Comparison of ENCODE assay signal across 31 cellular contexts in the genomic region with DNA sequence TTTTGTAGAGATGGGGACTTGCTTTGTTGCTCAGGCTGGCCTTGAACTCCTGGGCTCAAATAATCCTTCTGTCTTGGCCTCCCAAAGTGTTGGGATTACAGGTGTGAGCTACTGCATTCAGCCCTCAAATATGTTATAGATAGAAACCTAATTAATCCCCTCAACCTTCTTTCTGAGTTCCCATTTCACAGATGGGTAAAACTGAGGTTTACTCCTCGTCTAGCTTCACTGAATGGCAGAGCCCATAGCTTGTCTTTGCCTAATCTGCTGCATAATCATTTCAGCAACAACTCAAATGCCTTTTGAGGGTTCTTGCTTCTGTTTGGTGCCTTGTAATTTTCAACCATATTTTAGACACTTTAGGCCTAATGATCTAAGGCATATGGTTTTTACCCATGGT. TPM values are rescaled to one million over a fixed set of nuclear protein-coding genes. Genes with fewer than 3 reads are reported as not detected.
"Had no signal": no experiment of that assay in that cellular context is flagged by ENCODE, and none has a peak within 500 bp of the region (broad histone marks: within the 10 kb centered on the region; RNA-seq: fewer than 3 reads in every experiment).

No MANE protein-coding gene starts in this region.

- H3K36me3 ChIP-seq: esophagus squamous epithelium, neural progenitor cell, thyroid gland, vagina had no signal

- H3K27ac Mint-ChIP-seq: mesothelial cell of epicardium; nephron; neural progenitor cell; progenitor cell of endocrine pancreas; stimulated activated effector memory CD8-positive, alpha-beta T cell treated with anti-CD3 and anti-CD28 coated beads, Interleukin-12 subunit alpha, Interleukin-12 subunit beta, amount 100 ng/mL, for 72 hours had no signal

- DNase-seq: dermis blood vessel endothelial cell; effector memory CD8-positive, alpha-beta T cell; erythroblast; esophagus squamous epithelium; foreskin melanocyte; glutamatergic neuron; heart right ventricle; hippocampal formation; left cardiac atrium; left lung; mesenchymal stem cell; naive thymus-derived CD4-positive, alpha-beta T cell; stimulated activated CD4-positive, alpha-beta T cell treated with anti-CD3 and anti-CD28 coated beads, Interleukin-2, amount 100 ng/mL, for 24 hours; stimulated activated CD4-positive, alpha-beta T cell treated with anti-CD3 and anti-CD28 coated beads, Interleukin-4, amount 100 ng/mL, for 24 hours; stimulated activated naive CD4-positive, alpha-beta T cell treated with Interleukin-2 at 50 U/mL for 16 hours; stomach; thyroid gland; trophoblast cell had no signal

- H3K4me3 Mint-ChIP-seq: effector memory CD8-positive, alpha-beta T cell; mesothelial cell of epicardium; naive thymus-derived CD4-positive, alpha-beta T cell; nephron; neural progenitor cell; stimulated activated effector memory CD8-positive, alpha-beta T cell treated with anti-CD3 and anti-CD28 coated beads, Interleukin-12 subunit alpha, Interleukin-12 subunit beta, amount 100 ng/mL, for 72 hours had no signal

- H3K4me1 Mint-ChIP-seq: mesothelial cell of epicardium; naive thymus-derived CD4-positive, alpha-beta T cell; neural progenitor cell; stimulated activated effector memory CD8-positive, alpha-beta T cell treated with anti-CD3 and anti-CD28 coated beads, Interleukin-12 subunit alpha, Interleukin-12 subunit beta, amount 100 ng/mL, for 72 hours had no signal

- H3K4me1 ChIP-seq: esophagus squamous epithelium, left lung, neural progenitor cell, stomach, thyroid gland, vagina had no signal

- H3K36me3 Mint-ChIP-seq: mesothelial cell of epicardium, neural progenitor cell had no signal

- H3K9me3 Mint-ChIP-seq: effector memory CD8-positive, alpha-beta T cell; naive thymus-derived CD4-positive, alpha-beta T cell; stimulated activated effector memory CD8-positive, alpha-beta T cell treated with anti-CD3 and anti-CD28 coated beads, Interleukin-12 subunit alpha, Interleukin-12 subunit beta, amount 100 ng/mL, for 72 hours had no signal

- H2AFZ ChIP-seq: neural progenitor cell, parathyroid adenoma had no signal

- H3K9me3 ChIP-seq: esophagus squamous epithelium, left lung, stomach, thyroid gland, vagina had no signal

- H3K4me3 ChIP-seq: esophagus squamous epithelium, heart right ventricle, left lung, neural progenitor cell, stomach, thyroid gland, vagina had no signal

- H3K79me2 ChIP-seq: parathyroid adenoma had no signal

- H3K4me2 ChIP-seq: neural progenitor cell had no signal

- H3K9ac ChIP-seq: neural progenitor cell, parathyroid adenoma had no signal

- H3K27me3 ChIP-seq: neural progenitor cell, thyroid gland, vagina had no signal

- H3K27ac ChIP-seq: esophagus squamous epithelium, heart right ventricle, left lung, neural progenitor cell, parathyroid adenoma, stomach, thyroid gland, vagina had no signal

- FAIRE-seq: endometrium, islet of Langerhans had no signal

- ATAC-seq: effector memory CD8-positive, alpha-beta T cell; heart right ventricle; left cardiac atrium; left lung; naive thymus-derived CD4-positive, alpha-beta T cell; sciatic nerve; stimulated activated effector memory CD8-positive, alpha-beta T cell treated with anti-CD3 and anti-CD28 coated beads, Interleukin-12 subunit alpha, Interleukin-12 subunit beta, amount 100 ng/mL, for 72 hours had no signal

- H3K27me3 Mint-ChIP-seq: effector memory CD8-positive, alpha-beta T cell; naive thymus-derived CD4-positive, alpha-beta T cell had no signal

RNA-seq across cellular contexts. Expression of a gene that starts 36.0 kb away (rescaled TPM):
- total RNA-seq: dermis blood vessel endothelial cell, kidney epithelial cell, lung microvascular endothelial cell, mesothelial cell of epicardium, osteoblast, progenitor cell of endocrine pancreas, thyroid gland, vagina had no signal
